Comparison of ENCODE assay signal across 8 cellular contexts in genomic region chr12:6723607-6724408, GRCh38. TPM values are rescaled to one million over a fixed set of nuclear protein-coding genes. Genes with fewer than 3 reads are reported as not detected.
DNase-seq lines count a peak whose midpoint lies in the region; ATAC-seq and TF ChIP-seq lines count a peak whose summit lies in the region.

A gene with protein sequence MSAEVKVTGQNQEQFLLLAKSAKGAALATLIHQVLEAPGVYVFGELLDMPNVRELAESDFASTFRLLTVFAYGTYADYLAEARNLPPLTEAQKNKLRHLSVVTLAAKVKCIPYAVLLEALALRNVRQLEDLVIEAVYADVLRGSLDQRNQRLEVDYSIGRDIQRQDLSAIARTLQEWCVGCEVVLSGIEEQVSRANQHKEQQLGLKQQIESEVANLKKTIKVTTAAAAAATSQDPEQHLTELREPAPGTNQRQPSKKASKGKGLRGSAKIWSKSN (plus strand): TSS chr12:6724046. CDS start chr12:6724657, 611 bp downstream.

- no peaks in the 10 kb centered on the region for H3K27me3 ChIP-seq in thymus (ENCODE audit: control insufficient read depth, insufficient read depth)

- no peak for TF ChIP-seq CTCF in GM12864 (IDR thresholded peaks at IDR 0.05; ENCODE audit: low read depth, low read length, missing control alignments)
- TF ChIP-seq CTCF in osteocyte (IDR thresholded peaks at IDR 0.05) = no peak

- peaks cover 6% of the 10 kb centered on the region for H3K4me1 ChIP-seq in thymus (ENCODE audit: control insufficient read depth, insufficient read depth, low read length)

- peak within 1 kb of the TSS; percentile 86 for H3K27ac ChIP-seq in thymus (ENCODE audit: low read depth)

- peak within 1 kb of the TSS; percentile 96 for H3K4me3 Mint-ChIP-seq in osteocyte (ENCODE audit: unreplicated experiment)

- intact Hi-C loops in head of caudate nucleus (cut with DNase I) = loop anchor here (1.0 to 2.0 kb wide), 2 partner anchors 35 to 61 kb away; partner anchors contain the start of genes ING4 and ZNF384

- peak within 1 kb of the TSS; percentile 54 for H3K4me3 ChIP-seq in GM12864 (ENCODE audit: low read depth, low read length)
- H3K4me3 ChIP-seq in thymus (ENCODE audit: low read length) = peak within 1 kb of the TSS; percentile 68

- under 1% methylated on average over 49 of the region's 49 CpGs for WGBS in thymus

- H3K27me3 Mint-ChIP-seq in osteocyte (ENCODE audit: unreplicated experiment) = peaks cover 3% of the 10 kb centered on the region

- DNase-seq in GM12864 (ENCODE audit: low read depth) = peak; percentile 99
- DNase-seq in NCI-H1417 (lab: John Stamatoyannopoulos, UW) = peak; percentile 99 to 100 (median 99)
- DNase-seq in SW 1271 (lab: John Stamatoyannopoulos, UW) = peak; percentile 98 to 99
- peak; percentile 92 for DNase-seq in activated naive CD8-positive, alpha-beta T cell treated with anti-CD3 and anti-CD28 coated beads, Interleukin-2, amount 50 U/mL, for 16 hours (ENCODE audit: low read depth, low spot score)
- peak; percentile 96 to 99 (median 99) for DNase-seq in head of caudate nucleus
- DNase-seq in osteocyte (ENCODE audit: extremely low spot score, unreplicated experiment) = peak; percentile 97

- H3K9me3 Mint-ChIP-seq in osteocyte (ENCODE audit: unreplicated experiment) = no peaks in the 10 kb centered on the region

- ATAC-seq in HG02759 (IDR thresholded peaks at IDR 0.05; ENCODE audit: unreplicated experiment) = peak; percentile 95

- H3K9me3 ChIP-seq in thymus (ENCODE audit: control insufficient read depth) = no peaks in the 10 kb centered on the region

- H3K36me3 ChIP-seq in thymus (ENCODE audit: control insufficient read depth, insufficient read depth) = peaks cover 9% of the 10 kb centered on the region

- peaks cover 25% of the 10 kb centered on the region for H3K4me1 Mint-ChIP-seq in osteocyte (ENCODE audit: unreplicated experiment)

- H3K36me3 Mint-ChIP-seq in osteocyte (ENCODE audit: unreplicated experiment) = peaks cover 11% of the 10 kb centered on the region

- peak within 1 kb of the TSS; percentile 97 for H3K27ac Mint-ChIP-seq in osteocyte (ENCODE audit: unreplicated experiment)

RNA-seq across cellular contexts. Expression of the gene that starts here (rescaled TPM):
- total RNA-seq in osteocyte = 61.4 and 73.0 TPM in 2 replicates
- polyA plus RNA-seq in thymus = 39.8 TPM

Comparison
In these comparisons a context has a peak if more than half of its experiments do, and no peak if none do; other contexts are left out.
1. Peak in every context shown above with its lines: DNase-seq, ATAC-seq, H3K4me3 ChIP-seq and H3K27ac ChIP-seq.